In the genomic region with DNA sequence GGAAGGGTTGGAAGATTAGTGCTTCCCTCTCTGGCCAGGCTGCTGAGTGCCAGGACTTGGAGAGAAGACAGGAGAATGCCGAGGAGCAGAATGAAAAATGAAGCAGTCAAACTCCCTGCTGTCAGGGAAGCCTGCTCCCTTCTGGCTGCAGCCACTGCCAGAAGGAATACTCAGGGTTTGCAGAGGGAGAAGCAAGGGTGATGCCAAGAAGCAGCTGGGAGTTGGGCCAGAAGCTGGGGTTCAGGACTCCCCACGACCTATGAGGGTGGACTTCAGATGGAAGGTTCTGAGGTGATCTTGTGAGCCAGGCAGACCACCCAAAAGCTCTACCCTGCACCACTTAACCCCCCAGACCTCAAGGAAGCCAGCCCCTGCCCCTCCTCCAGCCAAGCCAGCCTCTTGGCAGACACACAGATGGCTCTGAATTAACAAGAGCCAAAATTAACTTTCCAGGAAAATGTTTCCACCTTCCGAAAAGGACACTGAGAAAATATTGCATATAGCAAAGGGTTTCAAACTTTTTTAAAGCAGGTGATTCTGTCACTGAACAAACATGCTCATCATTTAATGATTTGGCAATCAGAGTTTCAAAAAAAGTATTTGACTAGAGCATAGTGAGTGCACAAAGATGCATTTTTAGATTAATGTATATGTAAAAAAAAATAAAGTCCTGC, we compare ENCODE assay signal across 24 cellular contexts.
DNase-seq lines count a peak whose midpoint lies in the region; ATAC-seq and TF ChIP-seq lines count a peak whose summit lies in the region.
"Had no signal": no experiment of that assay in that cellular context is flagged by ENCODE, and none has a peak within 500 bp of the region (broad histone marks: within the 10 kb centered on the region; RNA-seq: fewer than 3 reads in every experiment).

No MANE protein-coding gene starts in this region.

- no peak overlapping the region for H3K4me2 ChIP-seq in mammary epithelial cell (ENCODE audit: insufficient read depth, low read depth, low read length)
- H3K4me2 ChIP-seq: hepatocyte had no signal

- no peaks in the 10 kb centered on the region for H3K79me2 ChIP-seq in mammary epithelial cell (ENCODE audit: insufficient read depth, low read length)
- H3K79me2 ChIP-seq: hepatocyte had no signal

- CTCF ChIA-PET in mammary epithelial cell (lab: Charles Lee; ENCODE audit: low non-redundant PET) = no interaction called here

- no peak overlapping the region for H2AFZ ChIP-seq in mammary epithelial cell (ENCODE audit: low read depth, low read length)
- H2AFZ ChIP-seq: hepatocyte had no signal

- in situ Hi-C loops in mammary epithelial cell (cut with MboI; ENCODE audit: low sequenced_read_pairs in 2 of 2) = no loop called here

- 7 to 11% (median 10%) methylated on average over 3 of the region's 3 CpGs for WGBS in psoas muscle, 3 donors
- 0% methylated on average over 3 of the region's 3 CpGs for WGBS in mammary epithelial cell (ENCODE audit: low coverage, missing lambda C conversion rate)

- H3K9ac ChIP-seq in mammary epithelial cell (ENCODE audit: insufficient read depth, low read length) = no peak overlapping the region

- TF ChIP-seq CTCF in psoas muscle (IDR thresholded peaks at IDR 0.05) (no peak), mammary epithelial cell (conservative IDR thresholded peaks at IDR 0.05 in 1 of 2, IDR thresholded peaks at IDR 0.05 in 1 of 2; ENCODE audit: extremely low read depth in 1 of 2, insufficient read depth in 1 of 2, low read depth in 1 of 2, low read length in 2 of 2) (no peak)

- H3K27ac ChIP-seq in psoas muscle (no peak overlapping the region), mammary epithelial cell (ENCODE audit: insufficient read depth, low read depth, low read length) (no peak overlapping the region)
- H3K27ac ChIP-seq: hepatocyte, left lung had no signal

- H3K36me3 ChIP-seq in psoas muscle (ENCODE audit: insufficient read depth in 1 of 2, low read depth in 1 of 2) = no peaks in the 10 kb centered on the region
- no peaks in the 10 kb centered on the region for H3K36me3 ChIP-seq in mammary epithelial cell (ENCODE audit: insufficient read depth, low read length)
- H3K36me3 ChIP-seq: left lung had no signal

- DNase-seq in DMS 273 (lab: John Stamatoyannopoulos, UW; ENCODE audit: unreplicated experiment) (peak; percentile 91), NCI-H446 (lab: John Stamatoyannopoulos, UW) (peak; percentile 78 to 88), hypothalamus (lab: John Stamatoyannopoulos, UW) (peak in 34 of 51 donors; percentile 0 to 53 (median 8)), psoas muscle (peak in 1 of 2 donors; percentile 16), mammary epithelial cell (no peak), NCI-H774 (lab: John Stamatoyannopoulos, UW) (no peak)
- DNase-seq in stimulated activated CD4-positive, alpha-beta T cell treated with anti-CD3 and anti-CD28 coated beads, Interleukin-4, amount 100 ng/mL, for 1 hour = no peak
- DNase-seq: activated CD4-positive, alpha-beta T cell treated with anti-CD3 and anti-CD28 coated beads, Interleukin-2, amount 50 U/mL, for 48 hours; activated CD8-positive, alpha-beta memory T cell treated with anti-CD3 and anti-CD28 coated beads, Interleukin-2, amount 50 U/mL, for 4 hours; activated naive CD4-positive, alpha-beta T cell treated with anti-CD3 and anti-CD28 coated beads, Interleukin-2, amount 50 U/mL, for 16 hours; cortex of kidney; endodermal cell; foreskin fibroblast; immature natural killer cell; left lung; NCI-H1105; NCI-H187 treated with DMSO at 0.1 percent for 48 hours; NCI-H526 treated with DMSO at 0.1 percent for 48 hours; right cardiac atrium; stimulated activated CD4-positive, alpha-beta T cell treated with anti-CD3 and anti-CD28 coated beads, Interleukin-2, amount 100 ng/mL, for 48 hours had no signal

- dilution Hi-C loops in mammary epithelial cell (cut with HindIII; ENCODE audit: low sequenced_read_pairs) = no loop called here

- intact Hi-C loops in psoas muscle (cut with DNase I) = no loop called here
- intact Hi-C loops in mammary epithelial cell (cut with micrococcal nuclease) = no loop called here

- H3K27me3 ChIP-seq in psoas muscle (ENCODE audit: insufficient read depth in 3 of 3, low read length in 2 of 3) = no peaks in the 10 kb centered on the region
- H3K27me3 ChIP-seq in mammary epithelial cell (ENCODE audit: insufficient read depth, low read length) = no peaks in the 10 kb centered on the region
- H3K27me3 ChIP-seq: hepatocyte, left lung had no signal

- H4K20me1 ChIP-seq in mammary epithelial cell (ENCODE audit: insufficient read depth, low read length) = no peaks in the 10 kb centered on the region

- peaks cover 22% of the 10 kb centered on the region for H3K4me1 ChIP-seq in psoas muscle
- H3K4me1 ChIP-seq in mammary epithelial cell (ENCODE audit: insufficient read depth, low read length) = no peaks in the 10 kb centered on the region
- H3K4me1 ChIP-seq: left lung had no signal

- BruUV-seq in mammary epithelial cell (replicated peaks; lab: Mats Ljungman, UMichigan) = no TSS peak

- H3K9me3 ChIP-seq in psoas muscle (no peaks in the 10 kb centered on the region), mammary epithelial cell (replicated peaks; ENCODE audit: insufficient read depth, low read length) (no peaks in the 10 kb centered on the region)

- H3K4me3 ChIP-seq in psoas muscle (no peak overlapping the region), mammary epithelial cell (replicated peaks in 1 of 3; ENCODE audit: insufficient read depth in 1 of 3, low read depth in 2 of 3, low read length in 3 of 3) (no peak overlapping the region)
- H3K4me3 ChIP-seq: hepatocyte, left lung had no signal

- peak in 3 of 4 donors; percentile 42 to 53 (median 52) for ATAC-seq in psoas muscle
- ATAC-seq: activated CD4-positive, CD25-positive, alpha-beta regulatory T cell treated with anti-CD3 and anti-CD28 coated beads, Interleukin-2, amount 50 U/mL, for 24 hours; esophagus mucosa; left lung; natural killer cell treated with Interleukin-12 subunit alpha and Interleukin-12 subunit beta and Interleukin-15 and Interleukin-18, amount 100 ng/mL, for 72 hours had no signal

Comparison
In these comparisons a context has a peak if more than half of its experiments do, and no peak if none do; other contexts are left out.
1. DNase-seq: peak in DMS 273 (single experiment), NCI-H446 (2 of 2) and hypothalamus (34 of 51); none in mammary epithelial cell (single experiment), NCI-H774 (single experiment) and stimulated activated CD4-positive, alpha-beta T cell treated with anti-CD3 and anti-CD28 coated beads, Interleukin-4, amount 100 ng/mL, for 1 hour (single experiment).